Comparison of ENCODE assay signal across 15 cellular contexts in the genomic region with DNA sequence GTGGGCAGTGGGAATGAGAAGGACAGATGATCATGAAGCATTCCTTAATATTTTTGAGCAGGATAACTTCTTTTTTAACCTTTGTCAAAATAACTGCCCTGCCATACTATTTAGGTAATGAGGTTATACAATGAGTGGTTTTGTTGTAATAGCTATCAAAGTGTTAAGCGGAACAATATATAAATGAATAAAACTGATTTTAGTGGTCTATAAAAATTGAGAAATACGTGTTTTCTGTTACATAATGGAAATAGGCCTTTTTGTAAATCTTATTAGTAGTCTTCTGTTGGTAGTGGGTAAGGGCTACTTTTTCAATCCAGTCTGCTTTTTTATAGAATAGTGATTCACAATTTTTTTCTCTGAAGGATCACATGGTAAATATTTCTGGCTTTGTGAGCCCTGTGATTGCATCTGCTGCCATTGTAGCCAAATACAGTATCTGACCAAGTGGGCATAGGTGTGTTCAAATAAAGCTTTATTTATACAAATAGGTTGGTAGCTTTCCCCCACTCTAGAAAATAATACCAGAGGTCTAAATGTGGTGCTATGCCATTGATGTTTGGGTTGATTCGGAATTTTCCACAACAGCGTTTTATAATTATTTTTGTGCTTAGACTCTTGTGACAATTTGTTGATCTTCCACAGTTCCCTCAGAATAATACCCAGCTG. TPM values are rescaled to one million over a fixed set of nuclear protein-coding genes. Genes with fewer than 3 reads are reported as not detected.
DNase-seq lines count a peak whose midpoint lies in the region; ATAC-seq, FAIRE-seq and TF ChIP-seq lines count a peak whose summit lies in the region.
"Had no signal": no experiment of that assay in that cellular context is flagged by ENCODE, and none has a peak within 500 bp of the region (broad histone marks: within the 10 kb centered on the region; RNA-seq: fewer than 3 reads in every experiment).

No MANE protein-coding gene starts in this region.

- H2AK5ac ChIP-seq in IMR-90 (ENCODE audit: low read depth, low read length): no peak overlapping the region

- H3K4me3 Mint-ChIP-seq in activated T-cell treated with anti-CD3 and anti-CD28 coated beads, Interleukin-2, amount 50 U/mL, for 24 hours: peak overlapping the region; percentile 62
- peak overlapping the region; percentile 52 for H3K4me3 Mint-ChIP-seq in neural crest cell
- H3K4me3 Mint-ChIP-seq: memory B cell had no signal

- no peak overlapping the region for H2BK5ac ChIP-seq in IMR-90 (ENCODE audit: low read depth, low read length, poor library complexity, severe bottlenecking)

- no peak overlapping the region for H3K4me2 ChIP-seq in IMR-90 (ENCODE audit: low read depth, low read length)
- H3K4me2 ChIP-seq in GM12878 (ENCODE audit: control insufficient read depth, insufficient read depth): peak overlapping the region; percentile 91

- no peak overlapping the region for H2BK15ac ChIP-seq in IMR-90 (ENCODE audit: low read depth, low read length)

- POLR2A ChIA-PET in IMR-90 (lab: Charles Lee; ENCODE audit: unreplicated experiment) (no interaction called here), GM12878 (lab: Charles Lee) (interaction anchor here (0.7 to 1.1 kb wide), 2 partner anchors 437 to 519 kb away, joined by 3 to 4 read pairs; no protein-coding TSS in a partner anchor)

- H3K4ac ChIP-seq in IMR-90 (ENCODE audit: low read depth, low read length): no peak overlapping the region

- ATAC-seq in IMR-90 (ENCODE audit: low read depth) (no peak), GM12878 (no peak)

- H4K20me1 ChIP-seq in IMR-90 (ENCODE audit: insufficient read depth, low read length) (peaks cover 25% of the 10 kb centered on the region; the same call in 1 of the 2 replicates), GM12878 (ENCODE audit: control insufficient read depth, insufficient read depth) (no peaks in the 10 kb centered on the region)

- no peak for DNase-seq in activated T-cell treated with anti-CD3 and anti-CD28 coated beads, Interleukin-2, amount 50 U/mL, for 24 hours
- no peak for DNase-seq in activated T-cell treated with anti-CD3 and anti-CD28 coated beads, Interleukin-2, amount 50 U/mL, for 48 hours
- DNase-seq in IMR-90 (no peak), GM12878 (ENCODE audit: low read depth, low spot score) (no peak), neural crest cell (ENCODE audit: low read depth, low spot score) (no peak), HT-29 (ENCODE audit: low spot score) (no peak)
- no peak for DNase-seq in stimulated activated naive CD4-positive, alpha-beta T cell (lab: John Stamatoyannopoulos, UW)
- no peak for DNase-seq in stimulated activated CD4-positive, alpha-beta T cell treated with anti-CD3 and anti-CD28 coated beads, Interleukin-15, amount 100 ng/mL, for 24 hours
- DNase-seq: activated effector memory CD4-positive, alpha-beta T cell treated with Interleukin-2 at 50 U/mL for 16 hours; cerebellar nuclear complex; Peyer's patch; posterior cingulate gyrus had no signal

- H2AK9ac ChIP-seq in IMR-90 (replicated peaks; ENCODE audit: low read depth, low read length, poor library complexity): no peak overlapping the region

- H3K9me1 ChIP-seq in IMR-90 (ENCODE audit: insufficient read depth, low read length): peaks cover 6% of the 10 kb centered on the region

- H3K18ac ChIP-seq in IMR-90 (ENCODE audit: low read depth, low read length): no peak overlapping the region

- no peak for TF ChIP-seq RAD21 in IMR-90 (IDR thresholded peaks at IDR 0.05; ENCODE audit: low read length)
- no peak for TF ChIP-seq RAD21 in GM12878 (IDR thresholded peaks at IDR 0.05; ENCODE audit: insufficient read depth, low read depth, low read length)

- peaks cover 0 to 52% of the 10 kb centered on the region in 2 experiments; a peak in 2 of 4 replicates for H3K79me1 ChIP-seq in IMR-90 (ENCODE audit: low read depth in 1 of 2, low read length in 2 of 2)

- no peak for TF ChIP-seq POLR2A in IMR-90 (IDR thresholded peaks at IDR 0.05; ENCODE audit: low read depth, low read length)
- TF ChIP-seq POLR2A in GM12878 (IDR thresholded peaks at IDR 0.05; ENCODE audit: low read depth, low read length): no peak

- TF ChIP-seq CTCF in IMR-90 (conservative IDR thresholded peaks at IDR 0.05; ENCODE audit: low read depth, low read length): no peak
- TF ChIP-seq CTCF in GM12878 (IDR thresholded peaks at IDR 0.05 in 2 of 3, conservative IDR thresholded peaks at IDR 0.05 in 1 of 3; ENCODE audit: control insufficient read depth in 2 of 3, extremely low read depth in 1 of 3, insufficient read depth in 1 of 3, low read depth in 3 of 3, low read length in 3 of 3): no peak
- no peak for TF ChIP-seq CTCF in neural crest cell (conservative IDR thresholded peaks at IDR 0.05)

- H2AFZ ChIP-seq in IMR-90 (replicated peaks; ENCODE audit: low read length, poor library complexity) (no peak overlapping the region), GM12878 (ENCODE audit: control insufficient read depth, low read depth, low read length) (no peak overlapping the region)

- CTCF ChIA-PET in IMR-90 (lab: Yijun Ruan, JAX): no interaction called here
- CTCF ChIA-PET in GM12878 (lab: Yijun Ruan, JAX): interaction anchor here (0.9 to 1.4 kb wide), 4 partner anchors 11 to 99 kb away, joined by 3 to 5 read pairs (median 4); no protein-coding TSS in a partner anchor

- in situ Hi-C loops in IMR-90 (cut with MboI; ENCODE audit: low sequenced_read_pairs): no loop called here
- in situ Hi-C loops in GM12878 (cut with MboI): loop anchor here (10.0 kb wide), 1 partner anchor 514 kb away; no protein-coding TSS in a partner anchor

- H3K14ac ChIP-seq in IMR-90 (replicated peaks; ENCODE audit: low read depth, low read length): no peak overlapping the region

- dilution Hi-C loops in IMR-90 (cut with HindIII; ENCODE audit: low sequenced_read_pairs, unreplicated experiment): no loop called here

- H2BK120ac ChIP-seq in IMR-90 (ENCODE audit: low read depth, low read length): no peak overlapping the region

- peaks cover 64% of the 10 kb centered on the region for H3K4me1 Mint-ChIP-seq in activated T-cell treated with anti-CD3 and anti-CD28 coated beads, Interleukin-2, amount 50 U/mL, for 24 hours (ENCODE audit: low read depth)
- H3K4me1 Mint-ChIP-seq in neural crest cell: peaks cover 42% of the 10 kb centered on the region

- FAIRE-seq in GM12878 (lab: Jason Lieb, UNC): no peak

- no peak overlapping the region for H4K5ac ChIP-seq in IMR-90 (ENCODE audit: low read depth, low read length)

- TF ChIP-seq EP300 in GM12878 (IDR thresholded peaks at IDR 0.05; ENCODE audit: borderline replicate concordance in 1 of 2, control insufficient read depth in 1 of 2, low read depth in 2 of 2, low read length in 2 of 2): no peak

- SMC1A ChIA-PET in GM12878 (lab: Charles Lee; ENCODE audit: uncharacterized antibody, unreplicated experiment): interaction anchor here (0.9 to 2.0 kb wide), 7 partner anchors 11 to 97 kb away, joined by 3 to 9 read pairs (median 5); no protein-coding TSS in a partner anchor

- RAD21 ChIA-PET in GM12878 (lab: Charles Lee; ENCODE audit: unreplicated experiment): interaction anchor here (0.9 to 1.7 kb wide), 5 partner anchors 9 to 100 kb away, joined by 3 to 8 read pairs (median 4); no protein-coding TSS in a partner anchor

- intact Hi-C loops in IMR-90 (cut with micrococcal nuclease): no loop called here
- intact Hi-C loops in GM12878 (cut with micrococcal nuclease; ENCODE audit: unreplicated experiment): no loop called here

- H3K56ac ChIP-seq in IMR-90 (ENCODE audit: extremely low read depth, insufficient read depth, low read length): no peak overlapping the region

- BruUV-seq in IMR-90 (replicated peaks; lab: Mats Ljungman, UMichigan) (no TSS peak), GM12878 (replicated peaks; lab: Mats Ljungman, UMichigan) (no TSS peak)

- H3K36me3 ChIP-seq in IMR-90 (ENCODE audit: control insufficient read depth, insufficient read depth, low read length): peaks cover 2% of the 10 kb centered on the region; the same call in 1 of the 2 replicates
- no peaks in the 10 kb centered on the region; a peak in 1 of 4 replicates for H3K36me3 ChIP-seq in GM12878 (ENCODE audit: control insufficient read depth in 2 of 2, insufficient read depth in 2 of 2, low read length in 1 of 2)
- H3K36me3 ChIP-seq: esophagus muscularis mucosa, Peyer's patch had no signal

- H3K36me3 Mint-ChIP-seq in activated T-cell treated with anti-CD3 and anti-CD28 coated beads, Interleukin-2, amount 50 U/mL, for 24 hours (ENCODE audit: low read depth): peaks cover 23% of the 10 kb centered on the region
- H3K36me3 Mint-ChIP-seq in neural crest cell (ENCODE audit: low read depth): peaks cover 3% of the 10 kb centered on the region

- H3K4me3 ChIP-seq in IMR-90 (ENCODE audit: insufficient read depth, low read depth, low read length): no peak overlapping the region
- H3K4me3 ChIP-seq in GM12878: no peak overlapping the region
- H3K4me3 ChIP-seq: esophagus muscularis mucosa, Peyer's patch had no signal

- H4K91ac ChIP-seq in IMR-90 (ENCODE audit: insufficient read depth, low read depth, low read length): no peak overlapping the region

- no peak overlapping the region for H2BK20ac ChIP-seq in IMR-90 (ENCODE audit: low read depth, low read length)

- no peaks in the 10 kb centered on the region for H3K9me3 Mint-ChIP-seq in activated T-cell treated with anti-CD3 and anti-CD28 coated beads, Interleukin-2, amount 50 U/mL, for 24 hours
- H3K9me3 Mint-ChIP-seq in neural crest cell: peaks cover 4% of the 10 kb centered on the region
- H3K9me3 Mint-ChIP-seq: memory B cell had no signal

- WGBS in IMR-90 (ENCODE audit: extremely low coverage in 2 of 2, insufficient read length in 1 of 2), 2 experiments: no CpG with 5 or more reads among the region's 4 CpGs
- 98% methylated on average over 4 of the region's 4 CpGs for WGBS in GM12878 (ENCODE audit: insufficient coverage, insufficient replicate concordance, low lambda C conversion rate, missing lambda C conversion rate)

- H3K27ac ChIP-seq in IMR-90 (ENCODE audit: insufficient read depth, low read length) (no peak overlapping the region), GM12878 (ENCODE audit: control insufficient read depth, insufficient read depth) (peak overlapping the region; percentile 90)
- H3K27ac ChIP-seq: HL-60 had no signal

- H3K23ac ChIP-seq in IMR-90 (ENCODE audit: low read depth, low read length): peak overlapping the region; percentile 36; the same call in 1 of the 2 replicates

- H3K9ac ChIP-seq in IMR-90 (ENCODE audit: low read depth, low read length) (no peak overlapping the region), GM12878 (ENCODE audit: control insufficient read depth, insufficient read depth, low read length) (peak overlapping the region; percentile 51; the same call in 1 of the 2 replicates)

- H3K27me3 ChIP-seq in IMR-90 (ENCODE audit: control insufficient read depth, insufficient read depth, low read length): no peaks in the 10 kb centered on the region
- no peaks in the 10 kb centered on the region for H3K27me3 ChIP-seq in GM12878 (replicated peaks in 1 of 2; ENCODE audit: control insufficient read depth in 2 of 2, insufficient read depth in 2 of 2, low read length in 1 of 2)
- H3K27me3 ChIP-seq: esophagus muscularis mucosa, Peyer's patch had no signal

- peaks cover 86% of the 10 kb centered on the region for H3K79me2 ChIP-seq in GM12878 (ENCODE audit: control insufficient read depth, insufficient read depth, low read length)

- peak overlapping the region; percentile 97 for H3K27ac Mint-ChIP-seq in activated T-cell treated with anti-CD3 and anti-CD28 coated beads, Interleukin-2, amount 50 U/mL, for 24 hours
- H3K27ac Mint-ChIP-seq in neural crest cell (ENCODE audit: unreplicated experiment): peak overlapping the region; percentile 14

- H3K27me3 Mint-ChIP-seq in activated T-cell treated with anti-CD3 and anti-CD28 coated beads, Interleukin-2, amount 50 U/mL, for 24 hours: no peaks in the 10 kb centered on the region
- H3K27me3 Mint-ChIP-seq in neural crest cell (ENCODE audit: low read depth): no peaks in the 10 kb centered on the region
- H3K27me3 Mint-ChIP-seq: memory B cell had no signal

- H3K4me1 ChIP-seq in IMR-90 (ENCODE audit: control insufficient read depth, insufficient read depth, low read length) (peaks cover 3% of the 10 kb centered on the region; the same call in 1 of the 2 replicates), GM12878 (ENCODE audit: control insufficient read depth, insufficient read depth, low read length) (peaks cover 23% of the 10 kb centered on the region)

- 0 out of 4 replicates have a peak overlapping the region, but pooled peaks of 1 of the 2 experiments have one; percentile 9 for H4K8ac ChIP-seq in IMR-90 (ENCODE audit: low read depth in 2 of 2, low read length in 2 of 2)

- H3K9me3 ChIP-seq in IMR-90 (ENCODE audit: control insufficient read depth, insufficient read depth, low read length): no peaks in the 10 kb centered on the region
- no peaks in the 10 kb centered on the region for H3K9me3 ChIP-seq in GM12878 (replicated peaks; ENCODE audit: control insufficient read depth, insufficient read depth, low read length)
- H3K9me3 ChIP-seq: esophagus muscularis mucosa, Peyer's patch had no signal

RNA-seq across cellular contexts. Expression of gene NEK7, which starts 4.3 kb away (rescaled TPM):
- total RNA-seq in IMR-90 (2012; rRNA removed) (297 and 467 TPM in 2 replicates), GM12878 (2014; rRNA removed) (23.5 and 25.0 TPM in 2 replicates), GM12878 (2014; rRNA removed; fragmentation: Illumina TruSeq; extraction: Trizol) (24.6 and 26.4 TPM in 2 replicates), GM12878 (2021) (28.4 and 31.5 TPM in 2 replicates), neural crest cell (10.9 and 12.5 TPM in 2 replicates)
- polyA plus RNA-seq in IMR-90 (2012; rRNA removed) (82.8 and 89.0 TPM in 2 replicates), GM12878 (2011; rRNA removed) (77.7 and 106 TPM in 2 replicates), GM12878 (2014; fragmentation: Illumina TruSeq; extraction: Trizol) (23.4 and 24.9 TPM in 2 replicates), GM12878 (2014; fragmentation: Nextera tagmentation; extraction: Ambion mirVana) (1 to 10 TPM; 9.4 to 9.9 TPM), GM12878 (2014; rRNA removed) (14.5 and 17.4 TPM in 2 replicates), GM12878 (2016; fragmentation: Nextera tagmentation; extraction: Ambion mirVana) (10 to 100 TPM; 17.0 to 34.8 TPM)
- 23.2 and 34.7 TPM in 2 replicates for polyA plus RNA-seq in IMR-90 (2012; cell fraction: cytosol; rRNA removed)
- 11.9 and 86.4 TPM in 2 replicates for polyA plus RNA-seq in IMR-90 (2012; cell fraction: nucleus; rRNA removed; ENCODE audit: low replicate concordance)
- 33.9 and 40.9 TPM in 2 replicates for total RNA-seq in GM12878 (2013; cell fraction: nucleolus; rRNA removed)
- polyA plus RNA-seq in GM12878 (2011; ENCODE audit: low read depth): 5.9 TPM
- 38.8 and 41.7 TPM in 2 replicates for polyA plus RNA-seq in GM12878 (2011; cell fraction: cytosol; rRNA removed)
- polyA plus RNA-seq in GM12878 (2011; cell fraction: nucleus; rRNA removed): 31.0 and 37.9 TPM in 2 replicates
- 13.1 and 16.3 TPM in 2 replicates for polyA plus RNA-seq in GM12878 (2012)
- polyA minus RNA-seq in GM12878 (2011; rRNA and poly(A)+ RNA removed): 71.1 and 138 TPM in 2 replicates
- polyA minus RNA-seq in GM12878 (2011; cell fraction: cytosol; rRNA and poly(A)+ RNA removed): 30.9 and 41.6 TPM in 2 replicates
- 20.1 and 37.7 TPM in 2 replicates for polyA minus RNA-seq in GM12878 (2011; cell fraction: nucleus; rRNA and poly(A)+ RNA removed)
- 13.7 and 14.2 TPM in 2 replicates for total RNA-seq in HT-29 (2014; rRNA removed; shearing (Covaris generic))
